26 cellular contexts compared by ENCODE assay signal in the genomic region with DNA sequence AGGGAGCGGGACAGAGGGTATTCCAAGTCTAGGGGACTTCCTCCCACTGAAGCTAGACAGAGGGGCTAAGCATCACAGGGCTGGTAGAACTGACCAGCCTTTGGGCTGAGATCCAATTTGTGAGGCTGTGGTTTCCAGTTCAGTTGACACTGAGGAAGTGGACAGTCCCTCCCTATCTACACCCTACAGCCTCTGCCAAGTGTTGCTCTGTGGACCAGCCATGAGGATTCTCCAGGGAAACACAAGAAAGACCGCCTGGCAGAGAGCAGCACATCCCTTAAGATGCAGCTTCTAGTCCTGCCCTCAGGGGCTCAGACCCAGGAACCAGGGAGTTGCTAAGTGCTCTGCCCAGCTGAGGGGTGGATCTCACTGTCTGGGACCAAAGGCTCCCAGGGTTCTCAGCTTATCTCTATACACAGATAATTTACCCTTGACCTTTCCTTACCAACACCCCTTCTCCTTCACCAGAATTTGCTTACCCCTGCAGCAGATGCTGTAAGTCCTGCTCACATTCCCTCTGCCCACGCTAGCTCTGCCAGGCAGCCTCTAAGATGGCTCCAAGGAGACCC.
A peak's percentile ranks its signal among the peaks of the same experiment; 100 is the strongest.
DNase-seq lines count a peak whose midpoint lies in the region; ATAC-seq lines count a peak whose summit lies in the region.
"Had no signal": no experiment of that assay in that cellular context is flagged by ENCODE, and none has a peak within 500 bp of the region (broad histone marks: within the 10 kb centered on the region; RNA-seq: fewer than 3 reads in every experiment).

No MANE protein-coding gene starts in this region.

- peaks cover 3% of the 10 kb centered on the region for H3K9me3 Mint-ChIP-seq in stimulated activated effector memory CD8-positive, alpha-beta T cell treated with anti-CD3 and anti-CD28 coated beads, Interleukin-12 subunit alpha, Interleukin-12 subunit beta, amount 100 ng/mL, for 72 hours

- peak; percentile 26 for DNase-seq in M059J (ENCODE audit: low read depth)
- peak; percentile 36 for DNase-seq in SW480 (ENCODE audit: low spot score)
- peak; percentile 69 for DNase-seq in glomerular visceral epithelial cell (ENCODE audit: extremely low spot score)
- DNase-seq in stimulated activated effector memory CD8-positive, alpha-beta T cell treated with anti-CD3 and anti-CD28 coated beads, Interleukin-12 subunit alpha, Interleukin-12 subunit beta, amount 100 ng/mL, for 72 hours (ENCODE audit: low spot score in 2 of 2): no peak
- DNase-seq in DMS 273 (lab: John Stamatoyannopoulos, UW; ENCODE audit: unreplicated experiment): no peak
- DNase-seq: activated CD4-positive, alpha-beta memory T cell treated with anti-CD3 and anti-CD28 coated beads for 36 hours; activated CD4-positive, alpha-beta T cell treated with anti-CD3 and anti-CD28 coated beads for 1 hour; activated naive CD4-positive, alpha-beta T cell; activated T-cell treated with anti-CD3 and anti-CD28 coated beads, Interleukin-2, amount 50 U/mL, for 72 hours; Caco-2; caudate nucleus; DMS79 treated with DMSO at 0.1 percent for 48 hours; effector memory CD4-positive, alpha-beta T cell; GF-D8; head of caudate nucleus; left ventricle myocardium inferior; mesendoderm; NCI-H1436 treated with DMSO at 0.1 percent for 48 hours; NCI-H2081 treated with DMSO at 0.1 percent for 48 hours; NCI-H226; posterior cingulate gyrus; right cardiac atrium; stimulated activated CD8-positive, alpha-beta memory T cell treated with anti-CD3 and anti-CD28 coated beads, Interleukin-4, amount 100 ng/mL, for 48 hours; tibial artery had no signal

- ATAC-seq in stimulated activated effector memory CD8-positive, alpha-beta T cell treated with anti-CD3 and anti-CD28 coated beads, Interleukin-12 subunit alpha, Interleukin-12 subunit beta, amount 100 ng/mL, for 72 hours: peak; percentile 40
- no peak for ATAC-seq in GM19035 (IDR thresholded peaks at IDR 0.05; ENCODE audit: unreplicated experiment)
- no peak for ATAC-seq in GM21529 (IDR thresholded peaks at IDR 0.05; ENCODE audit: unreplicated experiment)
- ATAC-seq: activated T-cell treated with anti-CD3 and anti-CD28 coated beads, Interleukin-2, amount 50 U/mL, for 72 hours had no signal

- H3K4me3 Mint-ChIP-seq in stimulated activated effector memory CD8-positive, alpha-beta T cell treated with anti-CD3 and anti-CD28 coated beads, Interleukin-12 subunit alpha, Interleukin-12 subunit beta, amount 100 ng/mL, for 72 hours: no peak overlapping the region
- H3K4me3 Mint-ChIP-seq: activated CD4-positive, alpha-beta memory T cell treated with anti-CD3 and anti-CD28 coated beads for 36 hours; activated T-cell treated with anti-CD3 and anti-CD28 coated beads, Interleukin-2, amount 50 U/mL, for 72 hours had no signal

- H3K36me3 Mint-ChIP-seq in stimulated activated effector memory CD8-positive, alpha-beta T cell treated with anti-CD3 and anti-CD28 coated beads, Interleukin-12 subunit alpha, Interleukin-12 subunit beta, amount 100 ng/mL, for 72 hours: no peaks in the 10 kb centered on the region
- H3K36me3 Mint-ChIP-seq: activated CD4-positive, alpha-beta memory T cell treated with anti-CD3 and anti-CD28 coated beads for 36 hours had no signal

- no peak overlapping the region for H3K27ac Mint-ChIP-seq in stimulated activated effector memory CD8-positive, alpha-beta T cell treated with anti-CD3 and anti-CD28 coated beads, Interleukin-12 subunit alpha, Interleukin-12 subunit beta, amount 100 ng/mL, for 72 hours
- H3K27ac Mint-ChIP-seq: activated CD4-positive, alpha-beta memory T cell treated with anti-CD3 and anti-CD28 coated beads for 36 hours; activated T-cell treated with anti-CD3 and anti-CD28 coated beads, Interleukin-2, amount 50 U/mL, for 72 hours had no signal

- H3K4me1 Mint-ChIP-seq in stimulated activated effector memory CD8-positive, alpha-beta T cell treated with anti-CD3 and anti-CD28 coated beads, Interleukin-12 subunit alpha, Interleukin-12 subunit beta, amount 100 ng/mL, for 72 hours: no peaks in the 10 kb centered on the region

Comparison
In these comparisons a context has a peak if more than half of its experiments do, and no peak if none do; other contexts are left out.
1. DNase-seq: peak in M059J (single experiment), SW480 (single experiment) and glomerular visceral epithelial cell (single experiment); none in stimulated activated effector memory CD8-positive, alpha-beta T cell treated with anti-CD3 and anti-CD28 coated beads, Interleukin-12 subunit alpha, Interleukin-12 subunit beta, amount 100 ng/mL, for 72 hours (0 of 2) and DMS 273 (single experiment).